25 cellular contexts compared by ENCODE assay signal in the genomic region with DNA sequence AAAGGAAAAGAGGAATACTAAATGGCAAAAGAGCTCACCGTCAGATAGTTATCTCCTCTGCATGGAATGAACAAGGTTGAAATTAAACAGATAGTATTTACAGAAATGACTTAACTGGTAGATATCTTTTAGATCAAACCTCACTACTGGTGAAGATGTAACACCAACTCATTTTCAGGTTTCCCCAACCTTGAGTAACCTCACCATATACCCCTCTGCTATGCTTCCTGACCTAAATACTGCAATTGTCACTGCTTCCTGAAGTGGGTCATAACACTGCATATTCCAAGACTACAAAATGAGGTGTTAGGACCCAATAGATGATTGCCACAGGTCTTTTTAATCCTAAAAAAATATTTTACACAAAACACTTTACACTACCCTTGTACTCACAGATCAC.
"Had no signal": no experiment of that assay in that cellular context is flagged by ENCODE, and none has a peak within 500 bp of the region (broad histone marks: within the 10 kb centered on the region; RNA-seq: fewer than 3 reads in every experiment).

No MANE protein-coding gene starts in this region.

- ATAC-seq: HepG2 had no signal

- H3K36me3 ChIP-seq: MG63, SJSA1 had no signal

- H3K4me3 ChIP-seq: MG63, SJSA1 had no signal

- FAIRE-seq: HepG2, RCC 7860 had no signal

- H3K9me2 ChIP-seq: SK-N-SH had no signal

- H3K9me3 ChIP-seq: MG63, SJSA1, SK-N-SH had no signal

- H3K27ac ChIP-seq: SJSA1 had no signal

- H3K9ac ChIP-seq: SK-N-SH had no signal

- H3K4me2 ChIP-seq: SK-N-SH had no signal

- H3K27me3 ChIP-seq: MG63, SJSA1 had no signal

- DNase-seq: IMR-90, Karpas-422, KG1, MG63, NCI-H1092, NCI-H1105 treated with DMSO at 0.1 percent for 48 hours, NCI-H1417 treated with DMSO at 0.1 percent for 48 hours, NCI-H1694 treated with DMSO at 0.1 percent for 48 hours, NCI-H2029, NCI-H2081 treated with DMSO at 0.1 percent for 48 hours, NCI-H2171, NCI-H226, NCI-H446, NCI-H510A, NCI-H524 treated with DMSO at 0.1 percent for 48 hours, NCI-H69, NCI-H774, Right ventricle myocardium superior, RPMI8226, SIG-M5, SK-N-SH, SW 1271 had no signal
